17 cellular contexts compared by ENCODE assay signal in the genomic region with DNA sequence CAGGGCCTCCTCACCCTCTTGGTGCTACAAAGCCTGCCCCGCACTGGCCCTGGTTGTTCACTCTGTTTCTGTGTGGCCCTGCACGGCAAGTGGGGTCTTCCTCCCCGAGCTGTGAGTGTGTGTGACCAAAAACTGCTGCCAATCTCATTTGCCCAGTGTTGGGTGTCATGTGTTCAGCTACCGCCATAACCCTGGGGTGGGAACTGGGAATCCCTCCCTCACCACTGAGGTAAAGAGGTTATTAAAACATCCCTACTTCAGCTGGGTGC.
"Had no signal": no experiment of that assay in that cellular context is flagged by ENCODE, and none has a peak within 500 bp of the region (broad histone marks: within the 10 kb centered on the region; RNA-seq: fewer than 3 reads in every experiment).

No MANE protein-coding gene starts in this region.

- H3K36me3 ChIP-seq: ascending aorta, upper lobe of right lung had no signal

- H3K9me3 Mint-ChIP-seq: effector memory CD8-positive, alpha-beta T cell; immature natural killer cell; naive thymus-derived CD8-positive, alpha-beta T cell had no signal

- ATAC-seq: effector memory CD8-positive, alpha-beta T cell; naive thymus-derived CD8-positive, alpha-beta T cell; T-helper 17 cell had no signal

- H3K4me1 Mint-ChIP-seq: immature natural killer cell had no signal

- H3K27ac ChIP-seq: ascending aorta, upper lobe of right lung had no signal

- DNase-seq: activated CD4-positive, alpha-beta T cell treated with anti-CD3 and anti-CD28 coated beads, Interleukin-2, amount 10 ng/mL, durations not matched to agents 7 days and 5 days; activated CD8-positive, alpha-beta memory T cell treated with anti-CD3 and anti-CD28 coated beads for 24 hours; activated CD8-positive, alpha-beta memory T cell treated with anti-CD3 and anti-CD28 coated beads, Interleukin-2, amount 50 U/mL, for 48 hours; activated effector memory CD4-positive, alpha-beta T cell treated with anti-CD3 and anti-CD28 coated beads, Interleukin-2, amount 50 U/mL, for 16 hours; activated naive CD4-positive, alpha-beta T cell treated with anti-CD3 and anti-CD28 coated beads, Interleukin-2, amount 50 U/mL, for 16 hours; activated T-cell treated with anti-CD3 and anti-CD28 coated beads, Interleukin-2, amount 50 U/mL, for 48 hours; effector memory CD8-positive, alpha-beta T cell; immature natural killer cell; naive thymus-derived CD8-positive, alpha-beta T cell; retina; stimulated activated CD4-positive, alpha-beta T cell treated with anti-CD3 and anti-CD28 coated beads, Interleukin-12 subunit alpha, Interleukin-12 subunit beta, amount 100 ng/mL, for 4 hours; stimulated activated CD4-positive, alpha-beta T cell treated with anti-CD3 and anti-CD28 coated beads, Interleukin-1b, Interleukin-23, amount 100 ng/mL, for 48 hours; stimulated activated CD8-positive, alpha-beta memory T cell treated with anti-CD3 and anti-CD28 coated beads, Interleukin-4, amount 100 ng/mL, for 48 hours; stimulated activated naive CD4-positive, alpha-beta T cell; T-helper 17 cell; upper lobe of right lung had no signal

- H3K4me1 ChIP-seq: ascending aorta had no signal

- H3K4me3 Mint-ChIP-seq: activated CD4-positive, alpha-beta T cell treated with anti-CD3 and anti-CD28 coated beads, Interleukin-2, amount 10 ng/mL, durations not matched to agents 7 days and 5 days; effector memory CD8-positive, alpha-beta T cell; immature natural killer cell; naive thymus-derived CD8-positive, alpha-beta T cell; T-helper 17 cell had no signal

- H3K4me3 ChIP-seq: ascending aorta, upper lobe of right lung had no signal

- H3K9me3 ChIP-seq: ascending aorta, upper lobe of right lung had no signal

- H3K27ac Mint-ChIP-seq: activated CD4-positive, alpha-beta T cell treated with anti-CD3 and anti-CD28 coated beads, Interleukin-2, amount 10 ng/mL, durations not matched to agents 7 days and 5 days; effector memory CD8-positive, alpha-beta T cell; T-helper 17 cell had no signal

- H3K27me3 Mint-ChIP-seq: activated CD4-positive, alpha-beta T cell treated with anti-CD3 and anti-CD28 coated beads, Interleukin-2, amount 10 ng/mL, durations not matched to agents 7 days and 5 days; effector memory CD8-positive, alpha-beta T cell; naive thymus-derived CD8-positive, alpha-beta T cell; T-helper 17 cell had no signal

- H3K27me3 ChIP-seq: ascending aorta, upper lobe of right lung had no signal
